Comparison of ENCODE assay signal across 8 cellular contexts in the genomic region with DNA sequence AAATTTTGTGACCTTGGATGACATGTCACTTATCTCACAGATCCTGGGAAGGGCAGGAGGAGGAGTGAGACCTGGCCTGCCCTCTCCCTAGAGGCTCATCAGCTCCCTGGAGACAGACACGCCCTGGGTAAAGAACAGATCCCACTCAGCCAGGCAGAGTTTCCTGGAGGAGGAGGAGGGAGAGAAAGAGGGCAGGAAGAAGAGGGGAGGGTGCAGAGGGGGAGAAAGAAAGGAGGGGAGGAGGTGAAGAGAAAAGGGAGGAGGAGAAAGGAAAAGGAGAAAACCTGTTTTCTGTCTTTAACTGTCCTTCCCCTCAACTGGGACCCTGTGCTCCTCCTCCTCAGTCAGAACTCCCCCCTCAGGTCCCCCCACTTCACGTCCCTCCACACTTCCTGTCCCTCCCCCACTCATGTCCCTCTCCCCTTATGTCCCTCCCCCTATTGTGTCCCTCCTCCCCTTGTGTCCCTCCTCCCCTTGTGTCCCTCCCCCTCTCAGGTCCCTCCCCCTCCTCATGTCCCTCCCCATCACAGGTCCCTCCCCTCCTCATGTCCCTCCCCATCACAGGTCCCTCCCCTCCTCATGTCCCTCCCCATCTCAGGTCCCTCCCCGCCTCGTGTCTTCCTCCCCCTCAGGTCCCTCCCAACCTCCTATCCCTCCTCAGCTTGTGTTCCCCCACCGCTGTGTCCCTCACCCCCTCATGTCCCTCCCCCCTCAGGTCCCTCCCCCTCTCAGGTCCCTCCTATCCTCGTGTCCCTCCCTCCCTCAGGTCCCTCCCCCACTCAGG. TPM values are rescaled to one million over a fixed set of nuclear protein-coding genes. Genes with fewer than 3 reads are reported as not detected.
DNase-seq lines count a peak whose midpoint lies in the region; ATAC-seq, FAIRE-seq and TF ChIP-seq lines count a peak whose summit lies in the region.

No MANE protein-coding gene starts in this region.

- no peak for TF ChIP-seq POLR2A in vagina (IDR thresholded peaks at IDR 0.05)

- peak overlapping the region; percentile 80 for H3K27ac ChIP-seq in CD8-positive, alpha-beta memory T cell (ENCODE audit: low read depth, low read length)
- H3K27ac ChIP-seq in RWPE2 (ENCODE audit: poor library complexity, severe bottlenecking) (peak overlapping the region; percentile 32), vagina (peak overlapping the region; percentile 68), tibial artery (no peak overlapping the region)

- CTCF ChIA-PET in CD8-positive, alpha-beta memory T cell (lab: Charles Lee) = no interaction called here

- H3K27me3 ChIP-seq in CD8-positive, alpha-beta memory T cell (ENCODE audit: insufficient read depth, low read length, poor library complexity, severe bottlenecking) = no peaks in the 10 kb centered on the region
- no peaks in the 10 kb centered on the region for H3K27me3 ChIP-seq in RWPE2 (ENCODE audit: insufficient read depth, poor library complexity, severe bottlenecking)
- no peaks in the 10 kb centered on the region for H3K27me3 ChIP-seq in vagina
- H3K27me3 ChIP-seq in tibial artery = no peaks in the 10 kb centered on the region

- ATAC-seq in RWPE2 (ENCODE audit: low read depth) = peak; percentile 89

- POLR2A ChIA-PET in CD8-positive, alpha-beta memory T cell (lab: Charles Lee) = no interaction called here

- TF ChIP-seq CTCF in RWPE2 (IDR thresholded peaks at IDR 0.05; ENCODE audit: poor library complexity, severe bottlenecking) (no peak), fibroblast of villous mesenchyme (IDR thresholded peaks at IDR 0.05; ENCODE audit: insufficient read depth, low read depth, low read length) (no peak), vagina (IDR thresholded peaks at IDR 0.05) (no peak), tibial artery (IDR thresholded peaks at IDR 0.05) (no peak)

- H3K4me1 ChIP-seq in CD8-positive, alpha-beta memory T cell (ENCODE audit: insufficient read depth, low read length) = no peaks in the 10 kb centered on the region
- H3K4me1 ChIP-seq in RWPE2 (ENCODE audit: insufficient read depth, poor library complexity, severe bottlenecking) = peaks cover 11% of the 10 kb centered on the region
- H3K4me1 ChIP-seq in vagina = peaks cover 8% of the 10 kb centered on the region
- peaks cover 0 to 14% (median 8%) of the 10 kb centered on the region in 4 donors for H3K4me1 ChIP-seq in tibial artery

- no peaks in the 10 kb centered on the region for H3K9me3 Mint-ChIP-seq in CD8-positive, alpha-beta memory T cell

- no peaks in the 10 kb centered on the region for H3K36me3 Mint-ChIP-seq in CD8-positive, alpha-beta memory T cell

- H3K9me3 ChIP-seq in CD8-positive, alpha-beta memory T cell (ENCODE audit: low read length) = no peaks in the 10 kb centered on the region
- no peaks in the 10 kb centered on the region for H3K9me3 ChIP-seq in RWPE2 (ENCODE audit: severe bottlenecking)
- no peaks in the 10 kb centered on the region for H3K9me3 ChIP-seq in vagina
- no peaks in the 10 kb centered on the region for H3K9me3 ChIP-seq in tibial artery

- H3K36me3 ChIP-seq in CD8-positive, alpha-beta memory T cell (ENCODE audit: insufficient read depth, low read length) = no peaks in the 10 kb centered on the region
- H3K36me3 ChIP-seq in RWPE2 (ENCODE audit: low read depth) (no peaks in the 10 kb centered on the region), vagina (no peaks in the 10 kb centered on the region), tibial artery (no peaks in the 10 kb centered on the region)

- H3K4me3 ChIP-seq in CD8-positive, alpha-beta memory T cell (ENCODE audit: low read length) = no peak overlapping the region
- peak overlapping the region; percentile 7 for H3K4me3 ChIP-seq in RWPE2 (ENCODE audit: severe bottlenecking)
- no peak overlapping the region for H3K4me3 ChIP-seq in fibroblast of villous mesenchyme (ENCODE audit: low read depth, low read length)
- no peak overlapping the region for H3K4me3 ChIP-seq in vagina
- no peak overlapping the region for H3K4me3 ChIP-seq in tibial artery

- FAIRE-seq in HTR-8/SVneo (lab: Jason Lieb, UNC) = peak; percentile 96

- DNase-seq in CD8-positive, alpha-beta memory T cell = peak in 1 of 5 donors; percentile 7
- DNase-seq in HTR-8/SVneo (ENCODE audit: insufficient read length, low spot score) (peak; percentile 88), RWPE2 (ENCODE audit: low spot score) (peak; percentile 94), fibroblast of villous mesenchyme (ENCODE audit: low read depth) (peak; percentile 87), vagina (ENCODE audit: extremely low spot score in 2 of 2) (no peak), midbrain (lab: John Stamatoyannopoulos, UW) (no peak), tibial artery (no peak), NCI-H1092 (lab: John Stamatoyannopoulos, UW) (no peak)

- H3K27ac Mint-ChIP-seq in CD8-positive, alpha-beta memory T cell = peak overlapping the region in 1 of 8 donors; percentile 42

- no peak overlapping the region for H3K4me3 Mint-ChIP-seq in CD8-positive, alpha-beta memory T cell

- H3K4me1 Mint-ChIP-seq in CD8-positive, alpha-beta memory T cell = peaks cover 3 to 9% (median 5%) of the 10 kb centered on the region in 3 donors

- intact Hi-C loops in vagina (cut with DNase I) = no loop called here
- intact Hi-C loops in tibial artery (cut with DNase I; ENCODE audit: low total_unique reads) = no loop called here

- peaks cover 0 to 3% of the 10 kb centered on the region in 2 donors for H3K27me3 Mint-ChIP-seq in CD8-positive, alpha-beta memory T cell

RNA-seq across cellular contexts. Expression of a gene that starts 52.3 kb away (rescaled TPM):
- total RNA-seq in CD8-positive, alpha-beta memory T cell = not detected
- not detected for polyA plus RNA-seq in CD8-positive, alpha-beta memory T cell
- total RNA-seq in fibroblast of villous mesenchyme (0.43 and 0.64 TPM in 2 replicates), vagina (38.3 TPM)

Comparison
In these comparisons a context has a peak if more than half of its experiments do, and no peak if none do; other contexts are left out.
1. DNase-seq: peak in HTR-8/SVneo (single experiment), RWPE2 (single experiment) and fibroblast of villous mesenchyme (single experiment); none in vagina (0 of 2), midbrain (single experiment), tibial artery (0 of 2) and NCI-H1092 (single experiment).
2. H3K27ac ChIP-seq: peak in CD8-positive, alpha-beta memory T cell (single experiment), RWPE2 (single experiment) and vagina (single experiment); none in tibial artery (0 of 2).
3. RNA of a gene that starts 52.3 kb away (total RNA-seq): 38.3 TPM in vagina (single experiment); 0.43 to 0.64 TPM in fibroblast of villous mesenchyme and not detected in CD8-positive, alpha-beta memory T cell; every median in the first group is over 10 times any median in the second.